ENCODE assay signal across 28 cellular contexts in genomic region chr19:2856457-2857055, GRCh38. TPM values are rescaled to one million over a fixed set of nuclear protein-coding genes. Genes with fewer than 3 reads are reported as not detected.
DNase-seq lines count a peak whose midpoint lies in the region; ATAC-seq and TF ChIP-seq lines count a peak whose summit lies in the region.
"Had no signal": no experiment of that assay in that cellular context is flagged by ENCODE, and none has a peak within 500 bp of the region (broad histone marks: within the 10 kb centered on the region; RNA-seq: fewer than 3 reads in every experiment).

No MANE protein-coding gene starts in this region.

- H3K4me3 ChIP-seq in liver (ENCODE audit: low read depth in 1 of 3, low read length in 3 of 3) (peak overlapping the region in 2 of 3 donors; percentile 20 to 61), right lobe of liver (no peak overlapping the region)
- H3K4me3 ChIP-seq: BLaER1, cardiac muscle cell, pancreas, smooth muscle cell, upper lobe of left lung had no signal

- TF ChIP-seq CTCF in liver (IDR thresholded peaks at IDR 0.05; ENCODE audit: low read depth, low read length, missing input control) (no peak), right lobe of liver (IDR thresholded peaks at IDR 0.05) (no peak)

- H3K27me3 Mint-ChIP-seq in IgD-negative memory B cell: no peaks in the 10 kb centered on the region
- no peaks in the 10 kb centered on the region for H3K27me3 Mint-ChIP-seq in activated naive CD8-positive, alpha-beta T cell
- H3K27me3 Mint-ChIP-seq: activated CD4-positive, alpha-beta T cell treated with anti-CD3 and anti-CD28 coated beads, Interleukin-2, amount 10 ng/mL, durations not matched to agents 24 days and 14 days had no signal

- peak overlapping the region in 1 of 4 donors; percentile 41 for H3K4me3 Mint-ChIP-seq in IgD-negative memory B cell
- peak overlapping the region; percentile 67 for H3K4me3 Mint-ChIP-seq in activated naive CD8-positive, alpha-beta T cell
- H3K4me3 Mint-ChIP-seq in stimulated activated effector memory CD8-positive, alpha-beta T cell treated with anti-CD3 and anti-CD28 coated beads, Interleukin-12 subunit alpha, Interleukin-12 subunit beta, amount 100 ng/mL, for 72 hours: no peak overlapping the region
- H3K4me3 Mint-ChIP-seq: activated CD4-positive, alpha-beta T cell treated with anti-CD3 and anti-CD28 coated beads, Interleukin-2, amount 10 ng/mL, durations not matched to agents 24 days and 14 days had no signal

- peaks cover 4 to 9% (median 8%) of the 10 kb centered on the region in 3 donors for H3K4me1 Mint-ChIP-seq in IgD-negative memory B cell
- H3K4me1 Mint-ChIP-seq in activated naive CD8-positive, alpha-beta T cell (ENCODE audit: low read depth): peaks cover 33% of the 10 kb centered on the region
- H3K4me1 Mint-ChIP-seq in stimulated activated effector memory CD8-positive, alpha-beta T cell treated with anti-CD3 and anti-CD28 coated beads, Interleukin-12 subunit alpha, Interleukin-12 subunit beta, amount 100 ng/mL, for 72 hours: peaks cover 11% of the 10 kb centered on the region

- H3K9ac ChIP-seq in liver (ENCODE audit: low read depth in 1 of 2, low read length in 2 of 2): no peak overlapping the region
- H3K9ac ChIP-seq: BLaER1, SK-N-SH had no signal

- intact Hi-C loops in right lobe of liver (cut with DNase I): no loop called here

- no peak for TF ChIP-seq POLR2A in right lobe of liver (IDR thresholded peaks at IDR 0.05)

- DNase-seq in right lobe of liver (no peak), NCI-H2227 treated with DMSO at 0.1 percent for 48 hours (lab: John Stamatoyannopoulos, UW) (no peak), NCI-H2029 treated with DMSO at 0.1 percent for 48 hours (lab: John Stamatoyannopoulos, UW) (no peak)
- DNase-seq in stimulated activated effector memory CD8-positive, alpha-beta T cell treated with anti-CD3 and anti-CD28 coated beads, Interleukin-12 subunit alpha, Interleukin-12 subunit beta, amount 100 ng/mL, for 72 hours (ENCODE audit: low spot score in 2 of 2): no peak
- DNase-seq: activated CD4-positive, alpha-beta T cell treated with anti-CD3 and anti-CD28 coated beads, Interleukin-2, amount 10 ng/mL, durations not matched to agents 24 days and 14 days; activated effector memory CD4-positive, alpha-beta T cell treated with Interleukin-2 at 50 U/mL for 16 hours; Calu3; cortex of kidney; foreskin fibroblast; head of caudate nucleus; NCI-H1436 treated with DMSO at 0.1 percent for 48 hours; NCI-H2107; NCI-H446; NCI-H82; pancreas; retina; SK-N-SH; stimulated activated CD4-positive, alpha-beta T cell treated with anti-CD3 and anti-CD28 coated beads, Interleukin-1b, Interleukin-23, amount 100 ng/mL, for 48 hours; stimulated activated CD8-positive, alpha-beta memory T cell treated with anti-CD3 and anti-CD28 coated beads, Interleukin-4, amount 100 ng/mL, for 48 hours; upper lobe of left lung had no signal

- peaks cover 8 to 31% (median 29%) of the 10 kb centered on the region in 4 donors for H3K36me3 ChIP-seq in liver (ENCODE audit: control insufficient read depth in 4 of 4, insufficient read depth in 3 of 4, low read depth in 1 of 4, low read length in 3 of 4)
- peaks cover 0 to 22% (median 16%) of the 10 kb centered on the region in 4 donors for H3K36me3 ChIP-seq in right lobe of liver

- peaks cover 27% of the 10 kb centered on the region for H3K36me3 Mint-ChIP-seq in IgD-negative memory B cell
- peaks cover 36% of the 10 kb centered on the region for H3K36me3 Mint-ChIP-seq in activated naive CD8-positive, alpha-beta T cell
- H3K36me3 Mint-ChIP-seq in stimulated activated effector memory CD8-positive, alpha-beta T cell treated with anti-CD3 and anti-CD28 coated beads, Interleukin-12 subunit alpha, Interleukin-12 subunit beta, amount 100 ng/mL, for 72 hours: peaks cover 14% of the 10 kb centered on the region

- H3K9me3 Mint-ChIP-seq in IgD-negative memory B cell: peaks cover 16 to 34% (median 17%) of the 10 kb centered on the region in 3 donors
- peaks cover 8% of the 10 kb centered on the region for H3K9me3 Mint-ChIP-seq in activated naive CD8-positive, alpha-beta T cell (ENCODE audit: low read depth)
- H3K9me3 Mint-ChIP-seq in stimulated activated effector memory CD8-positive, alpha-beta T cell treated with anti-CD3 and anti-CD28 coated beads, Interleukin-12 subunit alpha, Interleukin-12 subunit beta, amount 100 ng/mL, for 72 hours: peaks cover 15% of the 10 kb centered on the region

- no peak overlapping the region for H3K27ac ChIP-seq in liver (ENCODE audit: low read depth in 1 of 2, low read length in 2 of 2)
- no peak overlapping the region for H3K27ac ChIP-seq in right lobe of liver
- H3K27ac ChIP-seq: BLaER1, cardiac muscle cell, pancreas, upper lobe of left lung had no signal

- no peak for ATAC-seq in right lobe of liver
- no peak for ATAC-seq in stimulated activated effector memory CD8-positive, alpha-beta T cell treated with anti-CD3 and anti-CD28 coated beads, Interleukin-12 subunit alpha, Interleukin-12 subunit beta, amount 100 ng/mL, for 72 hours
- ATAC-seq: esophagus mucosa, pancreas had no signal

- peaks cover 43 to 69% (median 57%) of the 10 kb centered on the region in 4 donors for H3K9me3 ChIP-seq in liver (ENCODE audit: control insufficient read depth in 4 of 4, low read length in 3 of 4)
- H3K9me3 ChIP-seq in right lobe of liver: peaks cover 2 to 49% (median 10%) of the 10 kb centered on the region in 4 donors

- H3K4me1 ChIP-seq in liver (ENCODE audit: control insufficient read depth in 4 of 4, insufficient read depth in 4 of 4, low read length in 3 of 4) (no peaks in the 10 kb centered on the region), right lobe of liver (no peaks in the 10 kb centered on the region)
- H3K4me1 ChIP-seq: BLaER1, pancreas, upper lobe of left lung had no signal

- TF ChIP-seq RAD21 in liver (IDR thresholded peaks at IDR 0.05): no peak

- 94% methylated on average over 5 of the region's 5 CpGs for WGBS in liver
- 79% methylated on average over 5 of the region's 5 CpGs for WGBS in right lobe of liver (ENCODE audit: insufficient coverage, low coverage, low lambda C conversion rate, missing lambda C conversion rate)

- H3K27me3 ChIP-seq in liver (ENCODE audit: control insufficient read depth in 4 of 4, insufficient read depth in 4 of 4, low read length in 3 of 4) (no peaks in the 10 kb centered on the region), right lobe of liver (no peaks in the 10 kb centered on the region)
- H3K27me3 ChIP-seq: BLaER1, cardiac muscle cell, pancreas, upper lobe of left lung had no signal

- H3K27ac Mint-ChIP-seq in IgD-negative memory B cell: peak overlapping the region in 2 of 3 donors; percentile 22 to 81
- H3K27ac Mint-ChIP-seq in activated naive CD8-positive, alpha-beta T cell: peak overlapping the region; percentile 67
- H3K27ac Mint-ChIP-seq in stimulated activated effector memory CD8-positive, alpha-beta T cell treated with anti-CD3 and anti-CD28 coated beads, Interleukin-12 subunit alpha, Interleukin-12 subunit beta, amount 100 ng/mL, for 72 hours: peak overlapping the region; percentile 57
- H3K27ac Mint-ChIP-seq: activated CD4-positive, alpha-beta T cell treated with anti-CD3 and anti-CD28 coated beads, Interleukin-2, amount 10 ng/mL, durations not matched to agents 24 days and 14 days had no signal

TF ChIP-seq in liver, 16 proteins besides CTCF, POLR2A, EP300 and RAD21 (continues in another document):
- TF ChIP-seq HNF4G (IDR thresholded peaks at IDR 0.05) (no peak), EGR1 (IDR thresholded peaks at IDR 0.05; ENCODE audit: low read depth in 2 of 2) (no peak), ATF3 (IDR thresholded peaks at IDR 0.05) (no peak), FOXA2 (IDR thresholded peaks at IDR 0.05) (no peak), TAF1 (conservative IDR thresholded peaks at IDR 0.05) (no peak)
- TF ChIP-seq, protein P1, sequence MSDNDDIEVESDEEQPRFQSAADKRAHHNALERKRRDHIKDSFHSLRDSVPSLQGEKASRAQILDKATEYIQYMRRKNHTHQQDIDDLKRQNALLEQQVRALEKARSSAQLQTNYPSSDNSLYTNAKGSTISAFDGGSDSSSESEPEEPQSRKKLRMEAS (IDR thresholded peaks at IDR 0.05): no peak

RNA-seq across cellular contexts. Expression of gene ZNF556, which starts 10.6 kb away (rescaled TPM):
- total RNA-seq in liver: under 1 TPM in 1 of 2 donors, not detected in 1; 0.08 TPM
- not detected for polyA plus RNA-seq in liver
- not detected for total RNA-seq in right lobe of liver
- not detected for polyA plus RNA-seq in IgD-negative memory B cell
- total RNA-seq: activated CD4-positive, alpha-beta T cell treated with anti-CD3 and anti-CD28 coated beads, Interleukin-2, amount 10 ng/mL, durations not matched to agents 24 days and 14 days; Calu3; upper lobe of left lung had no signal
- polyA plus RNA-seq: AG04450, pancreas, smooth muscle cell had no signal

RNA-seq across cellular contexts. Expression of gene ZNF555, which starts 15.3 kb away (rescaled TPM):
- total RNA-seq in liver (1 to 10 TPM; 2.4 to 2.8 TPM), right lobe of liver (1 to 10 TPM in 5 of 6 experiments, under 1 TPM in 1; 0.87 to 2.6 (median 2.1) TPM)
- polyA plus RNA-seq in liver (1 to 10 TPM; 1.3 to 2.0 TPM), IgD-negative memory B cell (6.3 TPM)

RNA-seq across cellular contexts. Expression of gene ZNF554, which starts 36.9 kb away (rescaled TPM):
- total RNA-seq in liver (1 to 10 TPM; 2.7 to 3.3 TPM), right lobe of liver (1 to 10 TPM; 1.4 to 2.5 (median 1.9) TPM)
- polyA plus RNA-seq in liver (1 to 10 TPM in 1 of 2 donors, under 1 TPM in 1; 0.94 to 1.5 TPM), IgD-negative memory B cell (4.7 TPM)

RNA-seq across cellular contexts. Expression of gene ZNF57, which starts 44.2 kb away (rescaled TPM):
- total RNA-seq in liver (1 to 10 TPM; 1.4 to 2.8 TPM), right lobe of liver (1 to 10 TPM in 5 of 6 experiments, under 1 TPM in 1; 0.98 to 2.9 (median 1.7) TPM)
- polyA plus RNA-seq in liver (1 to 10 TPM; 1.3 to 2.1 TPM), IgD-negative memory B cell (2.9 TPM)

Comparison
In these comparisons a context has a peak if more than half of its experiments do, and no peak if none do; other contexts are left out.
1. H3K4me3 ChIP-seq: peak in liver (2 of 3); none in right lobe of liver (0 of 3).
2. Peak in every context shown above with its lines, with median percentiles within 50 percentile points of each other: H3K27ac Mint-ChIP-seq.